1 cellular context compared by ENCODE assay signal in genomic region chr1:190747643-190748186, GRCh38.
TF ChIP-seq lines count a peak whose summit lies in the region.

No MANE protein-coding gene starts in this region.

TF ChIP-seq in IMR-90, 13 proteins besides CTCF, POLR2A, EP300 and RAD21 (continued from another document):
- TF ChIP-seq USF2 (IDR thresholded peaks at IDR 0.05; ENCODE audit: low read depth, low read length) (no peak), CEBPB (IDR thresholded peaks at IDR 0.05; ENCODE audit: low read depth, low read length) (0 out of 2 replicates have a peak, but pooled peaks have one; percentile 3)
TF ChIP-seq in IMR-90: peak in this region for 1.
